Comparison of ENCODE assay signal across 8 cellular contexts in the genomic region with DNA sequence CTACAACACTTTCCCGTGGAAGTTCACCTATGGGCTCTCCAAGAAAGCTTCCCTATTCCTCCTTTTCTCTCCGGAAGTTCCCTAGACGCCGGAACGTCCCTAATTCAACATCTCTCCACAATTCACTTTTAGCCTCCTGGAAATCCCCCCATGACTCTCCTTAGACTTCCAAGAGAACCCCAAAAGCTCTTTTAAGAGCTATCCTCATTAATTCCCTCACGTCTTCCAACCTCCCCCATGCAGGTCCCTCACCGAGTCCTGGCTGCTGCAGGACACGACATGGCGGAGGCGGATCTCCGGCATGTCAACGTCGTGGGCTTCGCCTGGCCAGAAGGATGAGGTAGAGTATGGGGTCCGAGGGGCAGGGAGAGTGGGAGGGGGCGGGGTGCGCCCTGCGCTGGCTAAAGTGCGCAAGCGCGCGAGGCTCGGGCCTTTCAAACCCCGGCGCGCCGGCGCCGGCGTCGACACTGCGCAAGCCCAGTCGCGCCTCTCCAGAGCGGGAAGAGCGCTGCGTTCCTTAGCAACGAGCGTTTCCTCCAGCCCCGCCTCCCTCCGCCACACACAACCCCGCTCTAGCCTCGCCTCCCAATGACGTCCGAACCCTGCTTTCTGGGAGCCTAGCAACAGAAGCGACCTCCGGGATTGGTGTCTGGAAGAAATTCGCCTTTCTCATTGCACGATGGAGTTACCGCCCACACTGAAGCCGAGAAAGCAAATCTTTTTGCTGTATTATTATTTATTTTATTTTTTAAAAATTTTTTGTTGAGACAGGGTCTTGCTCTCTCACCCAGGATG. TPM values are rescaled to one million over a fixed set of nuclear protein-coding genes. Genes with fewer than 3 reads are reported as not detected.
DNase-seq lines count a peak whose midpoint lies in the region; ATAC-seq and TF ChIP-seq lines count a peak whose summit lies in the region.

A gene (plus strand): TSS at position 646 of the 795 bp plus-strand sequence. CDS start 1,391 bp downstream, outside the sequence.
A gene with protein sequence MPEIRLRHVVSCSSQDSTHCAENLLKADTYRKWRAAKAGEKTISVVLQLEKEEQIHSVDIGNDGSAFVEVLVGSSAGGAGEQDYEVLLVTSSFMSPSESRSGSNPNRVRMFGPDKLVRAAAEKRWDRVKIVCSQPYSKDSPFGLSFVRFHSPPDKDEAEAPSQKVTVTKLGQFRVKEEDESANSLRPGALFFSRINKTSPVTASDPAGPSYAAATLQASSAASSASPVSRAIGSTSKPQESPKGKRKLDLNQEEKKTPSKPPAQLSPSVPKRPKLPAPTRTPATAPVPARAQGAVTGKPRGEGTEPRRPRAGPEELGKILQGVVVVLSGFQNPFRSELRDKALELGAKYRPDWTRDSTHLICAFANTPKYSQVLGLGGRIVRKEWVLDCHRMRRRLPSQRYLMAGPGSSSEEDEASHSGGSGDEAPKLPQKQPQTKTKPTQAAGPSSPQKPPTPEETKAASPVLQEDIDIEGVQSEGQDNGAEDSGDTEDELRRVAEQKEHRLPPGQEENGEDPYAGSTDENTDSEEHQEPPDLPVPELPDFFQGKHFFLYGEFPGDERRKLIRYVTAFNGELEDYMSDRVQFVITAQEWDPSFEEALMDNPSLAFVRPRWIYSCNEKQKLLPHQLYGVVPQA (minus strand): TSS at position 372 of the 795 bp plus-strand sequence. CDS start 69 bp downstream, at position 303.

- H4K20me1 ChIP-seq in OCI-LY3 (ENCODE audit: insufficient read depth, low read length) = no peaks in the 10 kb centered on the region

- H3K9me3 ChIP-seq in OCI-LY3 (ENCODE audit: insufficient read depth, low read length) (no peaks in the 10 kb centered on the region), mononuclear cell (ENCODE audit: low read depth, low read length) (no peaks in the 10 kb centered on the region)

- H3K4me1 ChIP-seq in OCI-LY3 (ENCODE audit: low read length) (peaks cover 9% of the 10 kb centered on the region), mononuclear cell (ENCODE audit: insufficient read depth, low read length) (peaks cover 26% of the 10 kb centered on the region)

- DNase-seq in D341Med (ENCODE audit: low spot score) (peak; percentile 98), HuH-7 (ENCODE audit: low spot score) (peak; percentile 97), activated T-cell treated with anti-CD3 and anti-CD28 coated beads for 24 hours (ENCODE audit: low read depth) (peak; percentile 94), epithelial cell of esophagus (ENCODE audit: low read depth) (peak; percentile 99)
- DNase-seq in stimulated activated CD8-positive, alpha-beta memory T cell treated with anti-CD3 and anti-CD28 coated beads, Interleukin-4, amount 100 ng/mL, for 1 hour (ENCODE audit: low read depth in 2 of 2, low spot score in 1 of 2) = peak; percentile 87 to 93

- peak within 1 kb of the TSS; percentile 51 for H3K27ac ChIP-seq in OCI-LY3 (ENCODE audit: low read length)

- H3K4me2 ChIP-seq in OCI-LY3 (ENCODE audit: low read length) = peak within 1 kb of the TSS; percentile 94

- TF ChIP-seq CTCF in OCI-LY3 (IDR thresholded peaks at IDR 0.05; ENCODE audit: low read depth, low read length) = no peak
- TF ChIP-seq CTCF in epithelial cell of esophagus (IDR thresholded peaks at IDR 0.05; ENCODE audit: insufficient read depth, low read depth, low read length, missing control alignments) = no peak

- peaks cover 10% of the 10 kb centered on the region for H3K79me2 ChIP-seq in OCI-LY3 (ENCODE audit: low read length)

- ATAC-seq in GM21515 (IDR thresholded peaks at IDR 0.05; ENCODE audit: unreplicated experiment) = peak; percentile 90

- H3K36me3 ChIP-seq in OCI-LY3 (replicated peaks; ENCODE audit: low read depth, low read length) = no peaks in the 10 kb centered on the region

- peak within 1 kb of the TSS; percentile 100 for H3K9ac ChIP-seq in OCI-LY3 (ENCODE audit: low read length)

- H3K4me3 ChIP-seq in OCI-LY3 (ENCODE audit: low read length) (peak within 1 kb of the TSS; percentile 99), epithelial cell of esophagus (ENCODE audit: low read length) (peak within 1 kb of the TSS; percentile 98), mononuclear cell (ENCODE audit: low read length) (peak within 1 kb of the TSS; percentile 96)

- peak within 1 kb of the TSS; percentile 95 for H2AFZ ChIP-seq in OCI-LY3 (ENCODE audit: low read depth, low read length)

- H3K27me3 ChIP-seq in OCI-LY3 (ENCODE audit: low read depth, low read length) (no peaks in the 10 kb centered on the region; the same call in 1 of the 2 replicates), mononuclear cell (ENCODE audit: insufficient read depth, low read length) (no peaks in the 10 kb centered on the region)

RNA-seq across cellular contexts. Expression of the first gene that starts in this region (rescaled TPM):
- 0.63 TPM for total RNA-seq in mononuclear cell

RNA-seq across cellular contexts. Expression of the second gene that starts in this region (rescaled TPM):
- 14.2 TPM for total RNA-seq in mononuclear cell

Comparison
In these comparisons a context has a peak if more than half of its experiments do, and no peak if none do; other contexts are left out.
1. Peak in every context shown above with its lines: DNase-seq, ATAC-seq, H3K4me3 ChIP-seq and H3K27ac ChIP-seq.